ENCODE assay signal across 18 cellular contexts in genomic region chr1:32780005-32780404, GRCh38. TPM values are rescaled to one million over a fixed set of nuclear protein-coding genes. Genes with fewer than 3 reads are reported as not detected.
A peak's percentile ranks its signal among the peaks of the same experiment; 100 is the strongest.
DNase-seq lines count a peak whose midpoint lies in the region; ATAC-seq, FAIRE-seq and TF ChIP-seq lines count a peak whose summit lies in the region.
"Had no signal": no experiment of that assay in that cellular context is flagged by ENCODE, and none has a peak within 500 bp of the region (broad histone marks: within the 10 kb centered on the region; RNA-seq: fewer than 3 reads in every experiment).

No MANE protein-coding gene starts in this region.

- peak overlapping the region; percentile 77 for H3K27ac Mint-ChIP-seq in activated naive CD8-positive, alpha-beta T cell
- H3K27ac Mint-ChIP-seq in activated naive CD8-positive, alpha-beta T cell treated with anti-CD3 and anti-CD28 coated beads, Interleukin-2, amount 50 U/mL, for 24 hours, result no peak overlapping the region
- H3K27ac Mint-ChIP-seq in astrocyte (ENCODE audit: unreplicated experiment), result peak overlapping the region; percentile 77
- H3K27ac Mint-ChIP-seq in immature natural killer cell, result peak overlapping the region in 5 of 6 donors; percentile 6 to 79 (median 49)
- peak overlapping the region; percentile 25 for H3K27ac Mint-ChIP-seq in stimulated activated naive B cell treated with anti-CD40 and anti-IgM and Interleukin-4, amounts not matched to agents 10 μg/mL and 1 μg/mL and 100 μg/mL, for 72 hours
- no peak overlapping the region for H3K27ac Mint-ChIP-seq in activated naive CD4-positive, alpha-beta T cell treated with anti-CD3 and anti-CD28 coated beads for 36 hours

- peaks cover 8% of the 10 kb centered on the region for H3K4me1 Mint-ChIP-seq in activated naive CD8-positive, alpha-beta T cell (ENCODE audit: low read depth)
- peaks cover 8% of the 10 kb centered on the region for H3K4me1 Mint-ChIP-seq in activated naive CD8-positive, alpha-beta T cell treated with anti-CD3 and anti-CD28 coated beads, Interleukin-2, amount 50 U/mL, for 24 hours
- H3K4me1 Mint-ChIP-seq in astrocyte (ENCODE audit: low read depth, unreplicated experiment), result peaks cover 10% of the 10 kb centered on the region
- H3K4me1 Mint-ChIP-seq in immature natural killer cell, result peaks cover 2 to 6% of the 10 kb centered on the region in 2 donors
- peaks cover 0 to 5% of the 10 kb centered on the region in 2 donors for H3K4me1 Mint-ChIP-seq in stimulated activated naive B cell treated with anti-CD40 and anti-IgM and Interleukin-4, amounts not matched to agents 10 μg/mL and 1 μg/mL and 100 μg/mL, for 72 hours
- peaks cover 7% of the 10 kb centered on the region for H3K4me1 Mint-ChIP-seq in activated naive CD4-positive, alpha-beta T cell treated with anti-CD3 and anti-CD28 coated beads for 36 hours (ENCODE audit: low read depth)

- no peak for ATAC-seq in activated naive CD8-positive, alpha-beta T cell treated with anti-CD3 and anti-CD28 coated beads, Interleukin-2, amount 50 U/mL, for 24 hours
- ATAC-seq in stimulated activated naive B cell treated with anti-CD40 and anti-IgM and Interleukin-4, amounts not matched to agents 10 μg/mL and 1 μg/mL and 100 μg/mL, for 72 hours (replicated peaks), result no peak
- ATAC-seq: A549 had no signal

- H3K79me2 ChIP-seq in astrocyte (ENCODE audit: insufficient read depth, low read length), result no peaks in the 10 kb centered on the region

- H3K27me3 Mint-ChIP-seq in activated naive CD8-positive, alpha-beta T cell, result no peaks in the 10 kb centered on the region
- H3K27me3 Mint-ChIP-seq in activated naive CD8-positive, alpha-beta T cell treated with anti-CD3 and anti-CD28 coated beads, Interleukin-2, amount 50 U/mL, for 24 hours, result no peaks in the 10 kb centered on the region
- H3K27me3 Mint-ChIP-seq in astrocyte (ENCODE audit: low read depth, unreplicated experiment), result no peaks in the 10 kb centered on the region
- peaks cover 0 to 1% (median 0%) of the 10 kb centered on the region in 3 donors for H3K27me3 Mint-ChIP-seq in immature natural killer cell (ENCODE audit: low read depth in 3 of 3)
- H3K27me3 Mint-ChIP-seq in stimulated activated naive B cell treated with anti-CD40 and anti-IgM and Interleukin-4, amounts not matched to agents 10 μg/mL and 1 μg/mL and 100 μg/mL, for 72 hours, result no peaks in the 10 kb centered on the region
- no peaks in the 10 kb centered on the region for H3K27me3 Mint-ChIP-seq in activated naive CD4-positive, alpha-beta T cell treated with anti-CD3 and anti-CD28 coated beads for 36 hours (ENCODE audit: low read depth)

- H3K9ac ChIP-seq in astrocyte (ENCODE audit: low read length), result no peak overlapping the region

- H3K4me1 ChIP-seq in astrocyte (ENCODE audit: insufficient read depth, low read length), result peaks cover 18% of the 10 kb centered on the region
- no peaks in the 10 kb centered on the region for H3K4me1 ChIP-seq in right atrium auricular region

- no peak overlapping the region for H3K27ac ChIP-seq in astrocyte (ENCODE audit: low read depth, low read length)
- H3K27ac ChIP-seq in right atrium auricular region, result no peak overlapping the region
- H3K27ac ChIP-seq: C4-2B had no signal

- H3K9me3 ChIP-seq in astrocyte (ENCODE audit: insufficient read depth, low read depth, low read length) (no peaks in the 10 kb centered on the region), right atrium auricular region (no peaks in the 10 kb centered on the region)
- H3K9me3 ChIP-seq: A549 had no signal

- FAIRE-seq in astrocyte (lab: Jason Lieb, UNC), result no peak
- FAIRE-seq: A549, GM19239 had no signal

- intact Hi-C loops in activated naive CD4-positive, alpha-beta T cell treated with anti-CD3 and anti-CD28 coated beads for 36 hours (cut with micrococcal nuclease), result no loop called here

- H2AFZ ChIP-seq in astrocyte (ENCODE audit: low read depth, low read length), result no peak overlapping the region

- H3K36me3 Mint-ChIP-seq in activated naive CD8-positive, alpha-beta T cell, result peaks cover 10% of the 10 kb centered on the region
- H3K36me3 Mint-ChIP-seq in activated naive CD8-positive, alpha-beta T cell treated with anti-CD3 and anti-CD28 coated beads, Interleukin-2, amount 50 U/mL, for 24 hours (ENCODE audit: low read depth), result peaks cover 70% of the 10 kb centered on the region
- peaks cover 35% of the 10 kb centered on the region for H3K36me3 Mint-ChIP-seq in astrocyte (ENCODE audit: low read depth, unreplicated experiment)
- H3K36me3 Mint-ChIP-seq in immature natural killer cell, result peaks cover 26 to 59% (median 36%) of the 10 kb centered on the region in 3 donors
- H3K36me3 Mint-ChIP-seq in stimulated activated naive B cell treated with anti-CD40 and anti-IgM and Interleukin-4, amounts not matched to agents 10 μg/mL and 1 μg/mL and 100 μg/mL, for 72 hours, result peaks cover 42 to 61% of the 10 kb centered on the region in 2 donors
- H3K36me3 Mint-ChIP-seq in activated naive CD4-positive, alpha-beta T cell treated with anti-CD3 and anti-CD28 coated beads for 36 hours (ENCODE audit: low read depth), result peaks cover 56% of the 10 kb centered on the region

- CTCF ChIA-PET in activated naive CD4-positive, alpha-beta T cell treated with anti-CD3 and anti-CD28 coated beads for 36 hours (lab: Charles Lee), result no interaction called here

- H3K4me3 ChIP-seq in astrocyte (ENCODE audit: insufficient read depth, low read depth, low read length) (no peak overlapping the region), right atrium auricular region (no peak overlapping the region)
- H3K4me3 ChIP-seq: A549 had no signal

- H3K4me3 Mint-ChIP-seq in activated naive CD8-positive, alpha-beta T cell, result no peak overlapping the region
- H3K4me3 Mint-ChIP-seq in activated naive CD8-positive, alpha-beta T cell treated with anti-CD3 and anti-CD28 coated beads, Interleukin-2, amount 50 U/mL, for 24 hours, result no peak overlapping the region
- H3K4me3 Mint-ChIP-seq in astrocyte (ENCODE audit: unreplicated experiment), result no peak overlapping the region
- no peak overlapping the region for H3K4me3 Mint-ChIP-seq in immature natural killer cell
- no peak overlapping the region for H3K4me3 Mint-ChIP-seq in stimulated activated naive B cell treated with anti-CD40 and anti-IgM and Interleukin-4, amounts not matched to agents 10 μg/mL and 1 μg/mL and 100 μg/mL, for 72 hours
- no peak overlapping the region for H3K4me3 Mint-ChIP-seq in activated naive CD4-positive, alpha-beta T cell treated with anti-CD3 and anti-CD28 coated beads for 36 hours

- TF ChIP-seq CTCF in astrocyte (IDR thresholded peaks at IDR 0.05; ENCODE audit: insufficient read depth, low read depth, low read length), result no peak
- no peak for TF ChIP-seq CTCF in right atrium auricular region (IDR thresholded peaks at IDR 0.05)

- no peaks in the 10 kb centered on the region for H3K9me3 Mint-ChIP-seq in activated naive CD8-positive, alpha-beta T cell (ENCODE audit: low read depth)
- no peaks in the 10 kb centered on the region for H3K9me3 Mint-ChIP-seq in activated naive CD8-positive, alpha-beta T cell treated with anti-CD3 and anti-CD28 coated beads, Interleukin-2, amount 50 U/mL, for 24 hours
- H3K9me3 Mint-ChIP-seq in astrocyte (ENCODE audit: unreplicated experiment) (no peaks in the 10 kb centered on the region), immature natural killer cell (no peaks in the 10 kb centered on the region)
- H3K9me3 Mint-ChIP-seq in stimulated activated naive B cell treated with anti-CD40 and anti-IgM and Interleukin-4, amounts not matched to agents 10 μg/mL and 1 μg/mL and 100 μg/mL, for 72 hours, result no peaks in the 10 kb centered on the region
- H3K9me3 Mint-ChIP-seq in activated naive CD4-positive, alpha-beta T cell treated with anti-CD3 and anti-CD28 coated beads for 36 hours, result no peaks in the 10 kb centered on the region

- peaks cover 15% of the 10 kb centered on the region for H4K20me1 ChIP-seq in astrocyte (ENCODE audit: insufficient read depth, low read length)

- no peaks in the 10 kb centered on the region for H3K27me3 ChIP-seq in astrocyte (ENCODE audit: insufficient read depth, low read length)
- no peaks in the 10 kb centered on the region for H3K27me3 ChIP-seq in right atrium auricular region

- no peak overlapping the region for H3K4me2 ChIP-seq in astrocyte (ENCODE audit: low read length)
- H3K4me2 ChIP-seq: A549 had no signal

- DNase-seq in activated naive CD8-positive, alpha-beta T cell treated with anti-CD3 and anti-CD28 coated beads, Interleukin-2, amount 50 U/mL, for 24 hours, result no peak
- DNase-seq in astrocyte (ENCODE audit: low read depth), result no peak
- no peak for DNase-seq in immature natural killer cell
- no peak for DNase-seq in stimulated activated naive B cell treated with anti-CD40 and anti-IgM and Interleukin-4, amounts not matched to agents 10 μg/mL and 1 μg/mL and 100 μg/mL, for 72 hours
- DNase-seq in NOMO-1 treated with dmso at 0.1 percent for 144 hours (lab: John Stamatoyannopoulos, UW; ENCODE audit: unreplicated experiment), result no peak
- DNase-seq in right atrium auricular region (ENCODE audit: low spot score), result no peak
- DNase-seq in activated naive CD4-positive, alpha-beta T cell treated with anti-CD3 and anti-CD28 coated beads for 36 hours, result no peak
- DNase-seq: EL, H7, Karpas-422, MM.1S, NCI-H1092 treated with DMSO at 0.1 percent for 48 hours, NCI-H2227 treated with DMSO at 0.1 percent for 48 hours, NCI-H526 treated with DMSO at 0.1 percent for 48 hours had no signal

- H3K36me3 ChIP-seq in astrocyte (ENCODE audit: insufficient read depth, low read length) (peaks cover 66% of the 10 kb centered on the region), right atrium auricular region (peaks cover 94% of the 10 kb centered on the region)

RNA-seq across cellular contexts. Expression of gene YARS1, which starts 37.2 kb away (rescaled TPM):
- total RNA-seq in astrocyte (214 and 219 TPM in 2 replicates), right atrium auricular region (10 to 100 TPM; 23.3 to 33.1 TPM)
- 100 to 1,000 TPM; 103 to 168 (median 129) TPM for polyA plus RNA-seq in immature natural killer cell
- 100 to 1,000 TPM; 293 to 312 TPM for total RNA-seq in activated naive CD4-positive, alpha-beta T cell treated with anti-CD3 and anti-CD28 coated beads for 36 hours

RNA-seq across cellular contexts. Expression of gene S100PBP, which starts 37.4 kb away (rescaled TPM):
- total RNA-seq in astrocyte, result 39.9 and 40.3 TPM in 2 replicates
- polyA plus RNA-seq in immature natural killer cell, result 10 to 100 TPM in 2 of 3 donors, 1 to 10 TPM in 1; 9.9 to 21.4 (median 15.8) TPM
- total RNA-seq in right atrium auricular region, result 10 to 100 TPM in 1 of 2 donors, 1 to 10 TPM in 1; 5.7 to 10.8 TPM
- 10 to 100 TPM; 26.1 to 31.2 TPM for total RNA-seq in activated naive CD4-positive, alpha-beta T cell treated with anti-CD3 and anti-CD28 coated beads for 36 hours

Comparison
In these comparisons a context has a peak if more than half of its experiments do, and no peak if none do; other contexts are left out.
1. H3K27ac Mint-ChIP-seq: peak in activated naive CD8-positive, alpha-beta T cell (single experiment), astrocyte (single experiment), immature natural killer cell (5 of 6) and stimulated activated naive B cell treated with anti-CD40 and anti-IgM and Interleukin-4, amounts not matched to agents 10 μg/mL and 1 μg/mL and 100 μg/mL, for 72 hours (single experiment); none in activated naive CD8-positive, alpha-beta T cell treated with anti-CD3 and anti-CD28 coated beads, Interleukin-2, amount 50 U/mL, for 24 hours (single experiment) and activated naive CD4-positive, alpha-beta T cell treated with anti-CD3 and anti-CD28 coated beads for 36 hours (single experiment).